2 cellular contexts compared by ENCODE assay signal in the genomic region with DNA sequence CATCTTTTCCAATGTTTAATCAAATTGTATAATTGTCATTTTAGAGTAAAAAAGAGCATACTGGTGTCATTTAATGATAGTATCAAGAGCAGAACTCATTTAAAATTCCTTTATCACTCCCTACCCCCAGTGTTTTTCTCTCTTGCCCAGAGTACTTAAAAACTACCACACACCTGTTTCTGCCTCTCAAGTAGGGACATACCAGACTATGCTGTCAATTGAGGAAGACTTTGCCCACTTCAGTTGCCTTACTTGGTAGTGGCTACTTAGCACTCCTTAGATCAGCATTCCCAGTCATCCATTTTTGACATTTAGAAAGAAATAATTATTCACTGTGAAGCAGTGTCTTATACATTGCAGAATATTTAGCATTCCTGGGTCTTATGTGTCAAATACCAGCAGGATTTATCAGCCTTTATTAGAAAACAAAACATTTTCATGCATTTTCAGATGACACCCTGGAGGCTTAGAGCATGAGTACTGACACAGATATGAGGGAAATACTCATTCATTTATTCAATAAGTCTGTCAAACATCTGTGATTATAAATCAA.
TF ChIP-seq lines count a peak whose summit lies in the region.

No MANE protein-coding gene starts in this region.

TF ChIP-seq in IMR-90, 13 proteins besides CTCF, POLR2A, EP300 and RAD21:
- no peak for TF ChIP-seq CEBPB (IDR thresholded peaks at IDR 0.05; ENCODE audit: low read depth, low read length)
- TF ChIP-seq RCOR1 (IDR thresholded peaks at IDR 0.05; ENCODE audit: insufficient replicate concordance, low read length): no peak
- TF ChIP-seq MAFK (IDR thresholded peaks at IDR 0.05; ENCODE audit: low read depth, low read length): no peak
- TF ChIP-seq, protein P1, sequence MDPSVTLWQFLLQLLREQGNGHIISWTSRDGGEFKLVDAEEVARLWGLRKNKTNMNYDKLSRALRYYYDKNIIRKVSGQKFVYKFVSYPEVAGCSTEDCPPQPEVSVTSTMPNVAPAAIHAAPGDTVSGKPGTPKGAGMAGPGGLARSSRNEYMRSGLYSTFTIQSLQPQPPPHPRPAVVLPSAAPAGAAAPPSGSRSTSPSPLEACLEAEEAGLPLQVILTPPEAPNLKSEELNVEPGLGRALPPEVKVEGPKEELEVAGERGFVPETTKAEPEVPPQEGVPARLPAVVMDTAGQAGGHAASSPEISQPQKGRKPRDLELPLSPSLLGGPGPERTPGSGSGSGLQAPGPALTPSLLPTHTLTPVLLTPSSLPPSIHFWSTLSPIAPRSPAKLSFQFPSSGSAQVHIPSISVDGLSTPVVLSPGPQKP (IDR thresholded peaks at IDR 0.05; ENCODE audit: borderline replicate concordance, low read depth, low read length): no peak
- TF ChIP-seq CHD1 (IDR thresholded peaks at IDR 0.05; ENCODE audit: low read depth, low read length): no peak
- no peak for TF ChIP-seq NFE2L2 (IDR thresholded peaks at IDR 0.05; ENCODE audit: low read depth, low read length)
- TF ChIP-seq FOS (IDR thresholded peaks at IDR 0.05; ENCODE audit: low read depth, low read length): no peak
- TF ChIP-seq MXI1 (IDR thresholded peaks at IDR 0.05; ENCODE audit: borderline replicate concordance, low read depth, low read length): no peak
- TF ChIP-seq BHLHE40 (IDR thresholded peaks at IDR 0.05; ENCODE audit: low read depth, low read length): no peak
- no peak for TF ChIP-seq SMC3 (IDR thresholded peaks at IDR 0.05; ENCODE audit: low read depth, low read length)
- no peak for TF ChIP-seq MAZ (IDR thresholded peaks at IDR 0.05; ENCODE audit: borderline replicate concordance, low read depth, low read length)
- TF ChIP-seq RFX5 (IDR thresholded peaks at IDR 0.05; ENCODE audit: low read depth, low read length): no peak
- TF ChIP-seq, protein P2, sequence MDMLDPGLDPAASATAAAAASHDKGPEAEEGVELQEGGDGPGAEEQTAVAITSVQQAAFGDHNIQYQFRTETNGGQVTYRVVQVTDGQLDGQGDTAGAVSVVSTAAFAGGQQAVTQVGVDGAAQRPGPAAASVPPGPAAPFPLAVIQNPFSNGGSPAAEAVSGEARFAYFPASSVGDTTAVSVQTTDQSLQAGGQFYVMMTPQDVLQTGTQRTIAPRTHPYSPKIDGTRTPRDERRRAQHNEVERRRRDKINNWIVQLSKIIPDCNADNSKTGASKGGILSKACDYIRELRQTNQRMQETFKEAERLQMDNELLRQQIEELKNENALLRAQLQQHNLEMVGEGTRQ (IDR thresholded peaks at IDR 0.05; ENCODE audit: low read depth, low read length): no peak

TF ChIP-seq in WTC11, 78 proteins besides CTCF, POLR2A, EP300 and RAD21:
- TF ChIP-seq TEAD1 (CRISPR knock-in tag; IDR thresholded peaks at IDR 0.05) (no peak), MXD4 (CRISPR knock-in tag; IDR thresholded peaks at IDR 0.05; ENCODE audit: borderline replicate concordance) (no peak), RORB (CRISPR knock-in tag; IDR thresholded peaks at IDR 0.05) (no peak), ZNF423 (CRISPR knock-in tag; IDR thresholded peaks at IDR 0.05) (no peak), ZNF138 (CRISPR knock-in tag; conservative IDR thresholded peaks at IDR 0.05) (no peak), ZNF121 (CRISPR knock-in tag; IDR thresholded peaks at IDR 0.05) (no peak)
- TF ChIP-seq, protein P3, sequence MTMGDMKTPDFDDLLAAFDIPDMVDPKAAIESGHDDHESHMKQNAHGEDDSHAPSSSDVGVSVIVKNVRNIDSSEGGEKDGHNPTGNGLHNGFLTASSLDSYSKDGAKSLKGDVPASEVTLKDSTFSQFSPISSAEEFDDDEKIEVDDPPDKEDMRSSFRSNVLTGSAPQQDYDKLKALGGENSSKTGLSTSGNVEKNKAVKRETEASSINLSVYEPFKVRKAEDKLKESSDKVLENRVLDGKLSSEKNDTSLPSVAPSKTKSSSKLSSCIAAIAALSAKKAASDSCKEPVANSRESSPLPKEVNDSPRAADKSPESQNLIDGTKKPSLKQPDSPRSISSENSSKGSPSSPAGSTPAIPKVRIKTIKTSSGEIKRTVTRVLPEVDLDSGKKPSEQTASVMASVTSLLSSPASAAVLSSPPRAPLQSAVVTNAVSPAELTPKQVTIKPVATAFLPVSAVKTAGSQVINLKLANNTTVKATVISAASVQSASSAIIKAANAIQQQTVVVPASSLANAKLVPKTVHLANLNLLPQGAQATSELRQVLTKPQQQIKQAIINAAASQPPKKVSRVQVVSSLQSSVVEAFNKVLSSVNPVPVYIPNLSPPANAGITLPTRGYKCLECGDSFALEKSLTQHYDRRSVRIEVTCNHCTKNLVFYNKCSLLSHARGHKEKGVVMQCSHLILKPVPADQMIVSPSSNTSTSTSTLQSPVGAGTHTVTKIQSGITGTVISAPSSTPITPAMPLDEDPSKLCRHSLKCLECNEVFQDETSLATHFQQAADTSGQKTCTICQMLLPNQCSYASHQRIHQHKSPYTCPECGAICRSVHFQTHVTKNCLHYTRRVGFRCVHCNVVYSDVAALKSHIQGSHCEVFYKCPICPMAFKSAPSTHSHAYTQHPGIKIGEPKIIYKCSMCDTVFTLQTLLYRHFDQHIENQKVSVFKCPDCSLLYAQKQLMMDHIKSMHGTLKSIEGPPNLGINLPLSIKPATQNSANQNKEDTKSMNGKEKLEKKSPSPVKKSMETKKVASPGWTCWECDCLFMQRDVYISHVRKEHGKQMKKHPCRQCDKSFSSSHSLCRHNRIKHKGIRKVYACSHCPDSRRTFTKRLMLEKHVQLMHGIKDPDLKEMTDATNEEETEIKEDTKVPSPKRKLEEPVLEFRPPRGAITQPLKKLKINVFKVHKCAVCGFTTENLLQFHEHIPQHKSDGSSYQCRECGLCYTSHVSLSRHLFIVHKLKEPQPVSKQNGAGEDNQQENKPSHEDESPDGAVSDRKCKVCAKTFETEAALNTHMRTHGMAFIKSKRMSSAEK (CRISPR knock-in tag; IDR thresholded peaks at IDR 0.05; ENCODE audit: borderline replicate concordance): no peak
- TF ChIP-seq, protein P4, sequence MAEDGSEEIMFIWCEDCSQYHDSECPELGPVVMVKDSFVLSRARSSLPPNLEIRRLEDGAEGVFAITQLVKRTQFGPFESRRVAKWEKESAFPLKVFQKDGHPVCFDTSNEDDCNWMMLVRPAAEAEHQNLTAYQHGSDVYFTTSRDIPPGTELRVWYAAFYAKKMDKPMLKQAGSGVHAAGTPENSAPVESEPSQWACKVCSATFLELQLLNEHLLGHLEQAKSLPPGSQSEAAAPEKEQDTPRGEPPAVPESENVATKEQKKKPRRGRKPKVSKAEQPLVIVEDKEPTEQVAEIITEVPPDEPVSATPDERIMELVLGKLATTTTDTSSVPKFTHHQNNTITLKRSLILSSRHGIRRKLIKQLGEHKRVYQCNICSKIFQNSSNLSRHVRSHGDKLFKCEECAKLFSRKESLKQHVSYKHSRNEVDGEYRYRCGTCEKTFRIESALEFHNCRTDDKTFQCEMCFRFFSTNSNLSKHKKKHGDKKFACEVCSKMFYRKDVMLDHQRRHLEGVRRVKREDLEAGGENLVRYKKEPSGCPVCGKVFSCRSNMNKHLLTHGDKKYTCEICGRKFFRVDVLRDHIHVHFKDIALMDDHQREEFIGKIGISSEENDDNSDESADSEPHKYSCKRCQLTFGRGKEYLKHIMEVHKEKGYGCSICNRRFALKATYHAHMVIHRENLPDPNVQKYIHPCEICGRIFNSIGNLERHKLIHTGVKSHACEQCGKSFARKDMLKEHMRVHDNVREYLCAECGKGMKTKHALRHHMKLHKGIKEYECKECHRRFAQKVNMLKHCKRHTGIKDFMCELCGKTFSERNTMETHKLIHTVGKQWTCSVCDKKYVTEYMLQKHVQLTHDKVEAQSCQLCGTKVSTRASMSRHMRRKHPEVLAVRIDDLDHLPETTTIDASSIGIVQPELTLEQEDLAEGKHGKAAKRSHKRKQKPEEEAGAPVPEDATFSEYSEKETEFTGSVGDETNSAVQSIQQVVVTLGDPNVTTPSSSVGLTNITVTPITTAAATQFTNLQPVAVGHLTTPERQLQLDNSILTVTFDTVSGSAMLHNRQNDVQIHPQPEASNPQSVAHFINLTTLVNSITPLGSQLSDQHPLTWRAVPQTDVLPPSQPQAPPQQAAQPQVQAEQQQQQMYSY (CRISPR knock-in tag; IDR thresholded peaks at IDR 0.05): no peak
- TF ChIP-seq, protein P5, sequence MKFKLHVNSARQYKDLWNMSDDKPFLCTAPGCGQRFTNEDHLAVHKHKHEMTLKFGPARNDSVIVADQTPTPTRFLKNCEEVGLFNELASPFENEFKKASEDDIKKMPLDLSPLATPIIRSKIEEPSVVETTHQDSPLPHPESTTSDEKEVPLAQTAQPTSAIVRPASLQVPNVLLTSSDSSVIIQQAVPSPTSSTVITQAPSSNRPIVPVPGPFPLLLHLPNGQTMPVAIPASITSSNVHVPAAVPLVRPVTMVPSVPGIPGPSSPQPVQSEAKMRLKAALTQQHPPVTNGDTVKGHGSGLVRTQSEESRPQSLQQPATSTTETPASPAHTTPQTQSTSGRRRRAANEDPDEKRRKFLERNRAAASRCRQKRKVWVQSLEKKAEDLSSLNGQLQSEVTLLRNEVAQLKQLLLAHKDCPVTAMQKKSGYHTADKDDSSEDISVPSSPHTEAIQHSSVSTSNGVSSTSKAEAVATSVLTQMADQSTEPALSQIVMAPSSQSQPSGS (CRISPR knock-in tag; IDR thresholded peaks at IDR 0.05; ENCODE audit: borderline replicate concordance, low read depth): no peak
